In the genomic region with DNA sequence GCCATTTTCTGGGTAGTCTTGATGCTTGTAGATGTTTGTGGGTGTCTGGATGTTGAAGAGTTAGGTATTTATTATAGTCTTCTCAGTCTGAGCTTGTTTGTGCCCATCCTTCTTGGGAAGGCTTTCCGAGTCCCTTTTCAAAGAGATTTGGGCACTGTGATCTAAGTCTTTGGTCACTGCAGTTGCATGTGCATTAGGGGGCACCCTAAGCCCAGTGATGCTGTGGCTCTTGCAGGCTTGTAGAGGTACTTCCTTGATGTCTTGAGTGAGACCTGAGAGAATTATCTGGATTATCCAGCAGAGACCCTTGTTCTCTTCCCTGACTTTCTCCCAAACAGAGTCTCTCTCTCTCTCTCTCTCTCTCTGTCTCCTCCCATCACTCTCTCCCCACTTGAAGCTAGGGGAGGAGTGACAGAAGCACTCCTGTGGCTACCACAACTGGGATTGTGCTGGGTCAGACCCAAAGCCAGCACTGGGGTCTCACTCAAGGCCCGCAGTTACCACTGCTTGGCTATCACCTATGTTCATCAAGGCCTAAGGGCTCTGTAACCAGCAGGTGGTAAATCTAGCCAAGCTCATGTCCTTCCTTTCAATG, we compare ENCODE assay signal across 9 cellular contexts.
A peak's percentile ranks its signal among the peaks of the same experiment; 100 is the strongest.
DNase-seq lines count a peak whose midpoint lies in the region; ATAC-seq lines count a peak whose summit lies in the region.
"Had no signal": no experiment of that assay in that cellular context is flagged by ENCODE, and none has a peak within 500 bp of the region (broad histone marks: within the 10 kb centered on the region; RNA-seq: fewer than 3 reads in every experiment).

No MANE protein-coding gene starts in this region.

- H3K36me3 Mint-ChIP-seq in naive B cell: peaks cover 7 to 14% of the 10 kb centered on the region in 2 donors
- H3K36me3 Mint-ChIP-seq: activated naive CD8-positive, alpha-beta T cell had no signal

- H3K27ac ChIP-seq in epithelial cell of prostate: no peak overlapping the region

- DNase-seq in NCI-H524 (lab: John Stamatoyannopoulos, UW): peak; percentile 27 to 65
- no peak for DNase-seq in NCI-H524 treated with DMSO at 0.1 percent for 48 hours (lab: John Stamatoyannopoulos, UW)
- DNase-seq in SHP77 (lab: John Stamatoyannopoulos, UW): peak; percentile 13 to 39
- DNase-seq in epithelial cell of prostate (ENCODE audit: low read depth, low spot score): peak; percentile 31
- peak; percentile 19 for DNase-seq in naive B cell

- peak overlapping the region in 1 of 6 donors; percentile 19 for H3K27ac Mint-ChIP-seq in naive B cell
- H3K27ac Mint-ChIP-seq: activated naive CD8-positive, alpha-beta T cell had no signal

- peaks cover 0 to 24% (median 15%) of the 10 kb centered on the region in 3 donors for H3K27me3 Mint-ChIP-seq in naive B cell

- no peak overlapping the region for H3K4me3 Mint-ChIP-seq in naive B cell
- H3K4me3 Mint-ChIP-seq: activated naive CD8-positive, alpha-beta T cell had no signal

- ATAC-seq in HG02759 (IDR thresholded peaks at IDR 0.05; ENCODE audit: unreplicated experiment) (peak; percentile 78), naive B cell (ENCODE audit: low read depth in 2 of 2) (no peak), GM21390 (IDR thresholded peaks at IDR 0.05; ENCODE audit: unreplicated experiment) (no peak), GM18520 (IDR thresholded peaks at IDR 0.05; ENCODE audit: unreplicated experiment) (no peak)

- H3K9me3 Mint-ChIP-seq in naive B cell: peaks cover 10 to 23% (median 13%) of the 10 kb centered on the region in 7 donors

- peaks cover 0 to 4% (median 0%) of the 10 kb centered on the region in 3 donors for H3K4me1 Mint-ChIP-seq in naive B cell
